8 cellular contexts compared by ENCODE assay signal in the genomic region with DNA sequence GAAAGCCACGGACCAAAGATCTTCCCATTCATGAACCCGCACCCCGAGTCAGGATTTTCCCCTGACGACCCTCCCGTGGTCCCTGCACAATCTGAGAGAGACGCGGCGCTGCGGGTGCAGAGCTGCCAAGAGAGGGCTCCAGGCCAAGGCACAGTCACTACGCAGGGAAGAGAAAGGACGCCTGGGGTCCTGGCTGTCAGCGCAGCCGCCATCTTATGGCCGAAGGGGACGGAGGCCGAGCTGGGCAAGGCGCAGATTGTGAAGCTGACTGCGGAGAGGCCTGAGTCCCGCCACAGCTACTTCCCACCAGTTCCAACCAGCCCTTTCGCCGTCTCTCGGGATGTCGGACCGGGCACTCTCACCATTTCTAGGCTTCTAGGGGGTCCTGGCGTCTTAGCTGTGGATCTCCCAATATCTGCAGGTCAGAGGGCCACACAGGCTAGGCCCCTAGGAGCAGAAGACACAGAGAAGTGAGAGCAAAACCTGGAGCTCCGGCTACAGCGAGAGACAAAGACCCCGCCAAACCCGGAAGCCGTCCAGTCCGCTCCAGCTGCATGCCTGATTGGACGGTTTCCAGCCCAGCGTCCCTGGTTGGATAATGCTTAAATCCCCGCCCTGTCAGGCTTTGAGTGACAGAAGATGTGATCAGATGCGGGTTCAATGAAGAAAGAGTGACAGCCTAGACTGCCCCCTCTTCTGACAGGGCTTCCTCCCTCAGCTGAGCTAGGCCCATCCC. TPM values are rescaled to one million over a fixed set of nuclear protein-coding genes. Genes with fewer than 3 reads are reported as not detected.
DNase-seq lines count a peak whose midpoint lies in the region; TF ChIP-seq lines count a peak whose summit lies in the region.

A gene (minus strand): TSS at position 515 of the 736 bp plus-strand sequence. CDS start 150 bp downstream, at position 365.

- H3K4me3 ChIP-seq in HFF-Myc (replicated peaks; ENCODE audit: low read depth, low read length) (peak within 1 kb of the TSS; percentile 78), SK-N-MC (peak within 1 kb of the TSS; percentile 93), suprapubic skin (peak within 1 kb of the TSS; percentile 72)

- CTCF ChIA-PET in activated naive CD4-positive, alpha-beta T cell treated with anti-CD3 and anti-CD28 coated beads, Interleukin-2, amount 10 ng/mL, durations not matched to agents 7 days and 5 days (lab: Charles Lee), result interaction anchor here (0.6 to 1.2 kb wide), 2 partner anchors 86 to 565 kb away, joined by 3 read pairs; no protein-coding TSS in a partner anchor

- no peaks in the 10 kb centered on the region for H3K27me3 Mint-ChIP-seq in activated naive CD4-positive, alpha-beta T cell treated with anti-CD3 and anti-CD28 coated beads, Interleukin-2, amount 10 ng/mL, durations not matched to agents 7 days and 5 days

- H3K27me3 ChIP-seq in suprapubic skin, result no peaks in the 10 kb centered on the region

- H3K9ac ChIP-seq in SK-N-MC (ENCODE audit: insufficient read length), result peak within 1 kb of the TSS; percentile 89

- H3K9me3 ChIP-seq in SK-N-MC (ENCODE audit: low read depth, low read length) (no peaks in the 10 kb centered on the region), suprapubic skin (no peaks in the 10 kb centered on the region)

- H3K27ac Mint-ChIP-seq in activated naive CD4-positive, alpha-beta T cell treated with anti-CD3 and anti-CD28 coated beads, Interleukin-2, amount 10 ng/mL, durations not matched to agents 7 days and 5 days, result peak within 1 kb of the TSS; percentile 96

- no peak for TF ChIP-seq CTCF in HFF-Myc (IDR thresholded peaks at IDR 0.05; ENCODE audit: low read depth, low read length, missing control alignments)
- TF ChIP-seq CTCF in suprapubic skin (IDR thresholded peaks at IDR 0.05), result no peak

- peaks cover 22% of the 10 kb centered on the region for H3K4me1 Mint-ChIP-seq in activated naive CD4-positive, alpha-beta T cell treated with anti-CD3 and anti-CD28 coated beads, Interleukin-2, amount 10 ng/mL, durations not matched to agents 7 days and 5 days

- peaks cover 29% of the 10 kb centered on the region for H3K9me3 Mint-ChIP-seq in activated naive CD4-positive, alpha-beta T cell treated with anti-CD3 and anti-CD28 coated beads, Interleukin-2, amount 10 ng/mL, durations not matched to agents 7 days and 5 days

- H3K36me3 ChIP-seq in SK-N-MC (ENCODE audit: insufficient read depth, low read length) (peaks cover 35% of the 10 kb centered on the region), suprapubic skin (peaks cover 22% of the 10 kb centered on the region)

- peak within 1 kb of the TSS; percentile 98 for H3K4me3 Mint-ChIP-seq in activated naive CD4-positive, alpha-beta T cell treated with anti-CD3 and anti-CD28 coated beads, Interleukin-2, amount 10 ng/mL, durations not matched to agents 7 days and 5 days

- H3K36me3 Mint-ChIP-seq in activated naive CD4-positive, alpha-beta T cell treated with anti-CD3 and anti-CD28 coated beads, Interleukin-2, amount 10 ng/mL, durations not matched to agents 7 days and 5 days, result peaks cover 44% of the 10 kb centered on the region

- peak in 1 of 2 donors; percentile 56 for TF ChIP-seq POLR2A in suprapubic skin (IDR thresholded peaks at IDR 0.05)

- 0% methylated on average over 22 of the region's 35 CpGs for WGBS in suprapubic skin

- peaks cover 8% of the 10 kb centered on the region for H3K4me1 ChIP-seq in suprapubic skin

- peak within 1 kb of the TSS; percentile 36; the same call in 1 of the 2 replicates for H3K27ac ChIP-seq in SK-N-MC
- peak within 1 kb of the TSS; percentile 80 for H3K27ac ChIP-seq in suprapubic skin

- no peak for TF ChIP-seq EP300 in suprapubic skin (IDR thresholded peaks at IDR 0.05)

- DNase-seq in GM04503 (ENCODE audit: low read depth) (peak; percentile 62), HFF-Myc (ENCODE audit: extremely low read depth, low read depth) (peak; percentile 82), NAMALWA (ENCODE audit: low spot score) (peak; percentile 97), SK-N-MC (ENCODE audit: low read depth, low spot score) (peak; percentile 42), glomerular endothelial cell (ENCODE audit: extremely low read depth, low read depth, low spot score) (peak; percentile 82), nucleus accumbens (lab: John Stamatoyannopoulos, UW) (peak; percentile 43 to 96 (median 82)), suprapubic skin (ENCODE audit: low spot score in 2 of 2) (peak; percentile 96 to 98)
- DNase-seq in activated naive CD4-positive, alpha-beta T cell treated with anti-CD3 and anti-CD28 coated beads, Interleukin-2, amount 10 ng/mL, durations not matched to agents 7 days and 5 days, result peak; percentile 92

RNA-seq across cellular contexts. Expression of the gene that starts here (rescaled TPM):
- total RNA-seq in glomerular endothelial cell (4.3 and 4.9 TPM in 2 replicates), suprapubic skin (1 to 10 TPM; 1.5 to 7.1 (median 3.5) TPM)

Comparison
In these comparisons a context has a peak if more than half of its experiments do, and no peak if none do; other contexts are left out.
1. Peak in every context shown above with its lines: DNase-seq, H3K4me3 ChIP-seq and H3K27ac ChIP-seq.
2. DNase-seq: peak in every context shown above with its lines; median percentile 97 in NAMALWA; 97 in suprapubic skin; 92 in activated naive CD4-positive, alpha-beta T cell treated with anti-CD3 and anti-CD28 coated beads, Interleukin-2, amount 10 ng/mL, durations not matched to agents 7 days and 5 days; 82 in nucleus accumbens; 82 in HFF-Myc; 82 in glomerular endothelial cell; 62 in GM04503; 42 in SK-N-MC.